1 cellular context compared by ENCODE assay signal in genomic region chr10:6928531-6929080, GRCh38.
TF ChIP-seq lines count a peak whose summit lies in the region.

No MANE protein-coding gene starts in this region.

TF ChIP-seq in GM23338, 12 proteins besides CTCF, POLR2A, EP300 and RAD21 (continued from another document):
- TF ChIP-seq JUNB (IDR thresholded peaks at IDR 0.05; ENCODE audit: unreplicated experiment) = no peak
- no peak for TF ChIP-seq CREB1 (CRISPR knock-in tag; IDR thresholded peaks at IDR 0.05; ENCODE audit: low read depth)
- TF ChIP-seq NANOG (IDR thresholded peaks at IDR 0.05; ENCODE audit: borderline replicate concordance) = no peak
- no peak for TF ChIP-seq EZH2phosphoT487 (IDR thresholded peaks at IDR 0.05; ENCODE audit: unreplicated experiment)
- TF ChIP-seq ZNF462 (CRISPR knock-in tag; IDR thresholded peaks at IDR 0.05) = no peak
- no peak for TF ChIP-seq POLR2AphosphoS5 (IDR thresholded peaks at IDR 0.05; ENCODE audit: low read depth)
- TF ChIP-seq EZH2 (IDR thresholded peaks at IDR 0.05; ENCODE audit: low read depth, unreplicated experiment) = no peak
